In the genomic region with DNA sequence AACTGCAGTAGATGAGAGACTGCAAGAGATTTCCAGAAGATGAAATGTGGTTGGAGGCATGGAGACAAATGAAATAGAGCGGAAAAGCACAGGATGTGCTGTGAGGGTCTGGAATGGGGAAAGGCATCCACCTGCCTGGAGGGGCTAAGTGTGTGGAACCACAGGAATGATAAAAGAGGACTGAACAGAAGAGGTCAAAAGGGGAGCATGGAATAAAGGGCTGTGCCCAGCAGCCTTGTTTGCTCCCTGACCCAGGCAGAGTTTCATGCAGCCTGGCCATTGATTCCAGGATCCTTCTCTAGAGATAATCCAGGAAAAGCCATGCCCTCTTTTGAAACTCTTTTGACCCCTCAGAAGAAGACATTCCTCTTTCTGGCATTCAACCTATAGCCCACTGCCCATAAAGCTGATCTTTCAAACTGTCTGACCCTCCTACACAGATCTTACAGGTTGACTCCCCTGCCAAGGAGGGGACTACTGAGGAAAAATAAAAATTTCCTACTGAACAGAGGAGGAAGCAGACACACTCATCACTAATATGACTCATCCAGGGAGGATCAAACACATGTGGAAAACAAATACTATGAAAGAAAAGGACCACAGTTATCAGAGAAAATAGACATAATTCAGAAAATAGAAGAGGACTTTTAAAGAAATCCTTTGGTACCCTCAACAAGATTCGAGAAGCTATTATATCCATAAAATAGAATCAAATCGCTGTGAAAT, we compare ENCODE assay signal across 24 cellular contexts.
"Had no signal": no experiment of that assay in that cellular context is flagged by ENCODE, and none has a peak within 500 bp of the region (broad histone marks: within the 10 kb centered on the region; RNA-seq: fewer than 3 reads in every experiment).

No MANE protein-coding gene starts in this region.

- H3K4me3 Mint-ChIP-seq: activated CD8-positive, alpha-beta T cell treated with anti-CD3 and anti-CD28 coated beads, Interleukin-2, amount 10 ng/mL, durations not matched to agents 7 days and 5 days; activated naive CD4-positive, alpha-beta T cell treated with anti-CD3 and anti-CD28 coated beads, Interleukin-2, amount 50 U/mL, for 24 hours; immature natural killer cell; mesothelial cell of epicardium; natural killer cell; stimulated activated naive B cell treated with anti-CD40 and anti-IgM and Interleukin-4, amounts not matched to agents 10 μg/mL and 1 μg/mL and 100 μg/mL, for 72 hours had no signal

- H3K4me3 ChIP-seq: body of pancreas, left ventricle myocardium inferior, transverse colon, vagina had no signal

- H3K36me3 Mint-ChIP-seq: activated naive CD4-positive, alpha-beta T cell treated with anti-CD3 and anti-CD28 coated beads, Interleukin-2, amount 50 U/mL, for 24 hours; immature natural killer cell; natural killer cell; stimulated activated naive B cell treated with anti-CD40 and anti-IgM and Interleukin-4, amounts not matched to agents 10 μg/mL and 1 μg/mL and 100 μg/mL, for 72 hours had no signal

- H3K9me3 Mint-ChIP-seq: activated naive CD4-positive, alpha-beta T cell treated with anti-CD3 and anti-CD28 coated beads, Interleukin-2, amount 50 U/mL, for 24 hours had no signal

- H3K27ac Mint-ChIP-seq: activated CD8-positive, alpha-beta T cell treated with anti-CD3 and anti-CD28 coated beads, Interleukin-2, amount 10 ng/mL, durations not matched to agents 7 days and 5 days; activated naive CD4-positive, alpha-beta T cell treated with anti-CD3 and anti-CD28 coated beads, Interleukin-2, amount 50 U/mL, for 24 hours; immature natural killer cell; mesothelial cell of epicardium; natural killer cell; stimulated activated naive B cell treated with anti-CD40 and anti-IgM and Interleukin-4, amounts not matched to agents 10 μg/mL and 1 μg/mL and 100 μg/mL, for 72 hours had no signal

- H3K9me3 ChIP-seq: body of pancreas, transverse colon, vagina had no signal

- H3K27ac ChIP-seq: body of pancreas, left ventricle myocardium inferior, transverse colon, vagina, VCaP had no signal

- H3K36me3 ChIP-seq: left ventricle myocardium inferior, transverse colon, vagina had no signal

- H3K4me1 Mint-ChIP-seq: activated naive CD4-positive, alpha-beta T cell treated with anti-CD3 and anti-CD28 coated beads, Interleukin-2, amount 50 U/mL, for 24 hours; immature natural killer cell; natural killer cell; stimulated activated naive B cell treated with anti-CD40 and anti-IgM and Interleukin-4, amounts not matched to agents 10 μg/mL and 1 μg/mL and 100 μg/mL, for 72 hours had no signal

- H3K4me1 ChIP-seq: body of pancreas, transverse colon, vagina had no signal

- ATAC-seq: activated CD4-positive, CD25-positive, alpha-beta regulatory T cell treated with anti-CD3 and anti-CD28 coated beads, Interleukin-2, amount 50 U/mL, for 24 hours; activated CD8-positive, alpha-beta T cell treated with anti-CD3 and anti-CD28 coated beads, Interleukin-2, amount 10 ng/mL, durations not matched to agents 7 days and 5 days; body of pancreas; natural killer cell; sciatic nerve; stimulated activated naive B cell treated with anti-CD40 and anti-IgM and Interleukin-4, amounts not matched to agents 10 μg/mL and 1 μg/mL and 100 μg/mL, for 72 hours had no signal

- DNase-seq: activated CD4-positive, alpha-beta T cell treated with anti-CD3 and anti-CD28 coated beads, Interleukin-2, amount 50 U/mL, for 1 hour; activated CD8-positive, alpha-beta T cell treated with anti-CD3 and anti-CD28 coated beads, Interleukin-2, amount 10 ng/mL, durations not matched to agents 7 days and 5 days; activated gamma-delta T cell treated with Interleukin-2 at 50 U/mL for 16 hours; activated T-cell treated with anti-CD3 and anti-CD28 coated beads, Interleukin-2, amount 50 U/mL, for 1 hour; anterior cingulate cortex; body of pancreas; effector CD4-positive, alpha-beta T cell; foreskin melanocyte; immature natural killer cell; kidney glomerular epithelial cell; left ventricle myocardium inferior; natural killer cell; occipital lobe; small intestine; stimulated activated CD4-positive, alpha-beta T cell treated with anti-CD3 and anti-CD28 coated beads, Interleukin-2, amount 100 ng/mL, for 48 hours; stimulated activated CD8-positive, alpha-beta memory T cell treated with anti-CD3 and anti-CD28 coated beads, Interleukin-4, amount 100 ng/mL, for 48 hours; stimulated activated naive B cell treated with anti-CD40 and anti-IgM and Interleukin-4, amounts not matched to agents 10 μg/mL and 1 μg/mL and 100 μg/mL, for 72 hours; transverse colon had no signal
